8 cellular contexts compared by ENCODE assay signal in genomic region chr12:3073438-3074255, GRCh38. TPM values are rescaled to one million over a fixed set of nuclear protein-coding genes. Genes with fewer than 3 reads are reported as not detected.
DNase-seq lines count a peak whose midpoint lies in the region; ATAC-seq and TF ChIP-seq lines count a peak whose summit lies in the region.

No MANE protein-coding gene starts in this region.

- intact Hi-C loops in lower leg skin (cut with DNase I; ENCODE audit: low total_unique reads) = loop anchor here (5.0 kb wide), 1 partner anchor 129 kb away; no protein-coding TSS in a partner anchor

- peak in 1 of 3 donors; percentile 82 for TF ChIP-seq CTCF in lower leg skin (IDR thresholded peaks at IDR 0.05)

- WGBS in lower leg skin, 2 donors = 19% methylated on average over 13 of the region's 13 CpGs

- TF ChIP-seq POLR2A in lower leg skin (IDR thresholded peaks at IDR 0.05) = no peak

- H3K4me3 ChIP-seq in lower leg skin (ENCODE audit: low read depth, poor library complexity, severe bottlenecking) = no peak overlapping the region

- DNase-seq in DMS153 (lab: John Stamatoyannopoulos, UW) = peak; percentile 63
- DNase-seq in NCI-H526 (lab: John Stamatoyannopoulos, UW) = peak; percentile 48 to 87
- DNase-seq in activated CD4-positive, alpha-beta T cell treated with anti-CD3 and anti-CD28 coated beads, Interleukin-2, amount 50 U/mL, for 24 hours (ENCODE audit: low read depth in 1 of 2, low spot score in 1 of 2) = peak; percentile 80
- DNase-seq in dedifferentiated amniotic fluid mesenchymal stem cell (ENCODE audit: extremely low spot score) = peak; percentile 88
- peak; percentile 83 to 98 for DNase-seq in lower leg skin (ENCODE audit: low spot score in 2 of 2)
- DNase-seq in stimulated activated CD4-positive, alpha-beta T cell treated with anti-CD3 and anti-CD28 coated beads, TNF-alpha, amount 100 ng/mL, for 4 hours (ENCODE audit: low read depth in 3 of 3) = peak; percentile 65 to 72 (median 70)

- peak; percentile 48 for ATAC-seq in HG02973 (IDR thresholded peaks at IDR 0.05; ENCODE audit: unreplicated experiment)
- ATAC-seq in HG02885 (IDR thresholded peaks at IDR 0.05; ENCODE audit: poor library complexity, unreplicated experiment) = no peak

RNA-seq across cellular contexts. Expression of gene TSPAN9, which starts 3.5 kb away (rescaled TPM):
- total RNA-seq in lower leg skin = 10 to 100 TPM; 27.9 to 49.1 (median 42.0) TPM
